Comparison of ENCODE assay signal across 11 cellular contexts in the genomic region with DNA sequence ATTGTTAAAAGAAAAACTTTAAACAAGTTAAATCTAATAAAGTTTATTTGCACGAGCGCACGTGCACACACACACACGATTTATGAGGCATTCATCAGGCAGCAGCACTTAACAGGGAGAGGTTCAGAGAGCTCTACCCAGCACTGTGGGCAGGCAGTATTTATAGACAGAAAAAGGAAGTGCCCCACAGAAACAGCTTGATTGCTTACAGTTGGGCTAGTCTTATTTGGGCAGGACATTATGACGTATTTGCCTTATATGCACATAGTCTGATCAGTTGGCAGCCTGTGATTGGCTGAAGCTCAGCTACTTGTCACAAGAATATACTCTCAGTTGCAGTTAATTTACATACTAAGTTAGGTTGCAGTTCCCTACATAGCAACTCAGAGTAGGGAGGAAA. TPM values are rescaled to one million over a fixed set of nuclear protein-coding genes. Genes with fewer than 3 reads are reported as not detected.
DNase-seq lines count a peak whose midpoint lies in the region; ATAC-seq lines count a peak whose summit lies in the region.
"Had no signal": no experiment of that assay in that cellular context is flagged by ENCODE, and none has a peak within 500 bp of the region (broad histone marks: within the 10 kb centered on the region; RNA-seq: fewer than 3 reads in every experiment).

No MANE protein-coding gene starts in this region.

- peaks cover 36 to 46% of the 10 kb centered on the region in 2 donors for H3K4me1 Mint-ChIP-seq in immature natural killer cell

- peak; percentile 17 to 18 for DNase-seq in AML-193 (lab: John Stamatoyannopoulos, UW)
- DNase-seq in RPMI8226 = peak; percentile 11
- DNase-seq in immature natural killer cell = no peak
- no peak for DNase-seq in T1000 (lab: John Stamatoyannopoulos, UW)
- no peak for DNase-seq in NCI-H1436 (lab: John Stamatoyannopoulos, UW)
- DNase-seq: activated T-cell treated with anti-CD3 and anti-CD28 coated beads for 4 hours, DMS79 treated with DMSO at 0.1 percent for 48 hours, NCI-H2029 treated with DMSO at 0.1 percent for 48 hours had no signal

- ATAC-seq in GM18909 (IDR thresholded peaks at IDR 0.05; ENCODE audit: poor library complexity, unreplicated experiment) (peak; percentile 30), HG02840 (IDR thresholded peaks at IDR 0.05; ENCODE audit: low FRiP score, unreplicated experiment) (no peak), HG03045 (IDR thresholded peaks at IDR 0.05; ENCODE audit: unreplicated experiment) (no peak)

- no peaks in the 10 kb centered on the region for H3K36me3 Mint-ChIP-seq in immature natural killer cell

- no peaks in the 10 kb centered on the region for H3K9me3 Mint-ChIP-seq in immature natural killer cell

- H3K27me3 Mint-ChIP-seq in immature natural killer cell (ENCODE audit: low read depth in 3 of 3) = peaks cover 9 to 11% (median 9%) of the 10 kb centered on the region in 3 donors

- H3K4me3 Mint-ChIP-seq in immature natural killer cell = peak overlapping the region; percentile 7 to 96 (median 89)

- peak overlapping the region in 5 of 6 donors; percentile 83 to 96 (median 95) for H3K27ac Mint-ChIP-seq in immature natural killer cell

RNA-seq across cellular contexts. Expression of gene SDHAF3, which starts 1.2 kb away (rescaled TPM):
- polyA plus RNA-seq in immature natural killer cell = 10 to 100 TPM; 34.5 to 48.1 (median 36.8) TPM

Comparison
In these comparisons a context has a peak if more than half of its experiments do, and no peak if none do; other contexts are left out.
1. DNase-seq: peak in AML-193 (2 of 2) and RPMI8226 (single experiment); none in immature natural killer cell (0 of 3), T1000 (single experiment) and NCI-H1436 (single experiment).